18 cellular contexts compared by ENCODE assay signal in genomic region chr17:27944546-27945332, GRCh38. TPM values are rescaled to one million over a fixed set of nuclear protein-coding genes. Genes with fewer than 3 reads are reported as not detected.
DNase-seq lines count a peak whose midpoint lies in the region; ATAC-seq, FAIRE-seq and TF ChIP-seq lines count a peak whose summit lies in the region.
"Had no signal": no experiment of that assay in that cellular context is flagged by ENCODE, and none has a peak within 500 bp of the region (broad histone marks: within the 10 kb centered on the region; RNA-seq: fewer than 3 reads in every experiment).

No MANE protein-coding gene starts in this region.

- TF ChIP-seq POLR2A in GM12878 (IDR thresholded peaks at IDR 0.05; ENCODE audit: low read depth, low read length) (no peak), GM18505 (IDR thresholded peaks at IDR 0.05; ENCODE audit: borderline replicate concordance, extremely low read depth, insufficient read depth, insufficient read length) (no peak)

- RAD21 ChIA-PET in GM12878 (lab: Charles Lee; ENCODE audit: unreplicated experiment) = interaction anchor here (0.6 to 5.4 kb wide), 5 partner anchors 31 to 139 kb away, joined by 3 to 25 read pairs (median 8); no protein-coding TSS in a partner anchor

- H3K27ac ChIP-seq in BLaER1 treated with 17β-estradiol and CSF1 and Interleukin-3, amounts not matched to agents 10 nM and 100 nM = peak overlapping the region in 6 of 11 experiments; percentile 8 to 68 (median 36); a peak in 9 of 22 replicates
- no peak overlapping the region for H3K27ac ChIP-seq in GM12878 (ENCODE audit: control insufficient read depth, insufficient read depth)
- H3K27ac ChIP-seq in caudate nucleus (ENCODE audit: low read depth, low read length) = no peak overlapping the region
- no peak overlapping the region for H3K27ac ChIP-seq in colonic mucosa
- H3K27ac ChIP-seq: VCaP had no signal

- no peaks in the 10 kb centered on the region for H4K20me1 ChIP-seq in BLaER1 treated with 17β-estradiol and CSF1 and Interleukin-3, amounts not matched to agents 10 nM and 100 nM
- no peaks in the 10 kb centered on the region for H4K20me1 ChIP-seq in GM12878 (ENCODE audit: control insufficient read depth, insufficient read depth)

- POLR2A ChIA-PET in GM12878 (lab: Charles Lee) = no interaction called here

- CTCF ChIA-PET in GM12878 (lab: Yijun Ruan, JAX) = interaction anchor here (0.9 to 2.5 kb wide), 3 partner anchors 51 to 65 kb away, joined by 3 to 8 read pairs (median 3); partner anchors contain the start of gene LYRM9

- peak overlapping the region in 1 of 11 experiments; percentile 24; a peak in 1 of 22 replicates for H3K9ac ChIP-seq in BLaER1 treated with 17β-estradiol and CSF1 and Interleukin-3, amounts not matched to agents 10 nM and 100 nM
- no peak overlapping the region for H3K9ac ChIP-seq in GM12878 (ENCODE audit: control insufficient read depth, insufficient read depth, low read length)
- no peak overlapping the region for H3K9ac ChIP-seq in colonic mucosa (ENCODE audit: low read depth in 2 of 2, low read length in 2 of 2)

- H3K27me3 ChIP-seq in BLaER1 treated with 17β-estradiol and CSF1 and Interleukin-3, amounts not matched to agents 10 nM and 100 nM = no peaks in the 10 kb centered on the region
- H3K27me3 ChIP-seq in GM12878 (replicated peaks in 1 of 2; ENCODE audit: control insufficient read depth in 2 of 2, insufficient read depth in 2 of 2, low read length in 1 of 2) (no peaks in the 10 kb centered on the region), colonic mucosa (no peaks in the 10 kb centered on the region)

- peak; percentile 55 to 78; a peak in 3 of 4 replicates for TF ChIP-seq EP300 in GM12878 (IDR thresholded peaks at IDR 0.05; ENCODE audit: borderline replicate concordance in 1 of 2, control insufficient read depth in 1 of 2, low read depth in 2 of 2, low read length in 2 of 2)

- H2AFZ ChIP-seq in GM12878 (ENCODE audit: control insufficient read depth, low read depth, low read length) = peak overlapping the region; percentile 64

- H3K79me2 ChIP-seq in GM12878 (ENCODE audit: control insufficient read depth, insufficient read depth, low read length) = no peaks in the 10 kb centered on the region

- ATAC-seq in GM18868 (IDR thresholded peaks at IDR 0.05; ENCODE audit: unreplicated experiment) (peak; percentile 59), GM12878 (peak; percentile 94), GM18505 (IDR thresholded peaks at IDR 0.05; ENCODE audit: unreplicated experiment) (no peak)
- ATAC-seq: esophagus mucosa; Panc1; stimulated activated effector memory CD8-positive, alpha-beta T cell treated with anti-CD3 and anti-CD28 coated beads, Interleukin-12 subunit alpha, Interleukin-12 subunit beta, amount 100 ng/mL, for 72 hours had no signal

- no peak for TF ChIP-seq CTCF in GM12878 (IDR thresholded peaks at IDR 0.05 in 2 of 3, conservative IDR thresholded peaks at IDR 0.05 in 1 of 3; ENCODE audit: control insufficient read depth in 2 of 3, extremely low read depth in 1 of 3, insufficient read depth in 1 of 3, low read depth in 3 of 3, low read length in 3 of 3)
- no peak for TF ChIP-seq CTCF in colonic mucosa (IDR thresholded peaks at IDR 0.05)

- WGBS in GM12878 (ENCODE audit: insufficient coverage, insufficient replicate concordance, low lambda C conversion rate, missing lambda C conversion rate) = 28% methylated on average over 8 of the region's 8 CpGs

- BruUV-seq in GM12878 (replicated peaks; lab: Mats Ljungman, UMichigan) = TSS peak; percentile 91

- H3K36me3 ChIP-seq in BLaER1 treated with 17β-estradiol and CSF1 and Interleukin-3, amounts not matched to agents 10 nM and 100 nM = no peaks in the 10 kb centered on the region
- H3K36me3 ChIP-seq in GM12878 (ENCODE audit: control insufficient read depth in 2 of 2, insufficient read depth in 2 of 2, low read length in 1 of 2) (no peaks in the 10 kb centered on the region), colonic mucosa (no peaks in the 10 kb centered on the region)

- SMC1A ChIA-PET in GM12878 (lab: Charles Lee; ENCODE audit: uncharacterized antibody, unreplicated experiment) = interaction anchor here (1.0 to 3.5 kb wide), 6 partner anchors 10 to 136 kb away, joined by 3 to 22 read pairs (median 4); no protein-coding TSS in a partner anchor

- in situ Hi-C loops in GM12878 (cut with MboI) = no loop called here

- H3K9me3 ChIP-seq in BLaER1 treated with 17β-estradiol and CSF1 and Interleukin-3, amounts not matched to agents 10 nM and 100 nM (replicated peaks in 1 of 11) = peaks cover 0 to 8% (median 0%) of the 10 kb centered on the region in 11 experiments; a peak in 2 of 22 replicates
- H3K9me3 ChIP-seq in GM12878 (replicated peaks; ENCODE audit: control insufficient read depth, insufficient read depth, low read length) (no peaks in the 10 kb centered on the region), colonic mucosa (no peaks in the 10 kb centered on the region)

- FAIRE-seq in GM12878 (lab: Jason Lieb, UNC) = no peak

- no peak for TF ChIP-seq RAD21 in GM12878 (IDR thresholded peaks at IDR 0.05; ENCODE audit: insufficient read depth, low read depth, low read length)

- intact Hi-C loops in GM12878 (cut with micrococcal nuclease; ENCODE audit: unreplicated experiment) = loop anchor here (5.0 kb wide), 2 partner anchors 52 to 137 kb away; partner anchors contain the start of gene LYRM9
- intact Hi-C loops in colonic mucosa (cut with DNase I) = no loop called here

- peaks cover 26 to 41% (median 37%) of the 10 kb centered on the region in 10 experiments for H3K4me1 ChIP-seq in BLaER1 treated with 17β-estradiol and CSF1 and Interleukin-3, amounts not matched to agents 10 nM and 100 nM
- H3K4me1 ChIP-seq in GM12878 (ENCODE audit: control insufficient read depth, insufficient read depth, low read length) (peaks cover 13% of the 10 kb centered on the region), colonic mucosa (no peaks in the 10 kb centered on the region)

- DNase-seq in NCI-H1436 (lab: John Stamatoyannopoulos, UW) = peak; percentile 82
- DNase-seq in GM12878 (ENCODE audit: low read depth, low spot score) = peak; percentile 36
- no peak for DNase-seq in caudate nucleus (lab: John Stamatoyannopoulos, UW)
- no peak for DNase-seq in colonic mucosa
- no peak for DNase-seq in LoVo (ENCODE audit: low spot score)
- DNase-seq: activated gamma-delta T cell treated with Interleukin-2 at 50 U/mL for 16 hours, aorta, cortex of kidney, glutamatergic neuron, islet precursor cell, NCI-H446 had no signal

- H3K4me3 ChIP-seq in BLaER1 treated with 17β-estradiol and CSF1 and Interleukin-3, amounts not matched to agents 10 nM and 100 nM = no peak overlapping the region
- H3K4me3 ChIP-seq in GM12878 (no peak overlapping the region), colonic mucosa (no peak overlapping the region)

- H3K4me2 ChIP-seq in BLaER1 treated with 17β-estradiol and CSF1 and Interleukin-3, amounts not matched to agents 10 nM and 100 nM = peak overlapping the region; percentile 1 to 76 (median 56); a peak in 16 of 22 replicates
- peak overlapping the region; percentile 41 for H3K4me2 ChIP-seq in GM12878 (ENCODE audit: control insufficient read depth, insufficient read depth)

TF ChIP-seq in GM12878, 131 proteins besides CTCF, POLR2A, EP300 and RAD21 (continues in another document):
- TF ChIP-seq CHD2 (IDR thresholded peaks at IDR 0.05; ENCODE audit: borderline replicate concordance, low read depth, low read length) (no peak), RFX5 (IDR thresholded peaks at IDR 0.05; ENCODE audit: low read depth, low read length) (no peak), ATF7 (IDR thresholded peaks at IDR 0.05; ENCODE audit: low read depth) (peak; percentile 86), SMC3 (IDR thresholded peaks at IDR 0.05; ENCODE audit: borderline replicate concordance, low read length) (no peak), SMARCA5 (IDR thresholded peaks at IDR 0.05) (no peak), ATF2 (IDR thresholded peaks at IDR 0.05; ENCODE audit: low read length) (peak; percentile 39; the same call in 1 of the 2 replicates), ATF3 (IDR thresholded peaks at IDR 0.05; ENCODE audit: borderline replicate concordance, extremely low read depth, low read depth, low read length) (no peak), EED (IDR thresholded peaks at IDR 0.05; ENCODE audit: low read depth) (no peak), YBX1 (IDR thresholded peaks at IDR 0.05) (no peak), POU2F2 (IDR thresholded peaks at IDR 0.05; ENCODE audit: borderline replicate concordance, low read depth, low read length) (no peak)

RNA-seq across cellular contexts. Expression of gene LYRM9, which starts 51.6 kb away (rescaled TPM):
- total RNA-seq in GM12878 (2013; cell fraction: nucleolus; rRNA removed) = 19.2 and 21.6 TPM in 2 replicates
- total RNA-seq in GM12878 (2014; rRNA removed) = 5.7 and 6.4 TPM in 2 replicates
- total RNA-seq in GM12878 (2014; rRNA removed; fragmentation: Illumina TruSeq; extraction: Trizol) = 3.5 and 3.8 TPM in 2 replicates
- total RNA-seq in GM12878 (2021) = 4.7 and 5.8 TPM in 2 replicates
- 9.0 TPM for polyA plus RNA-seq in GM12878 (2011; ENCODE audit: low read depth)
- polyA plus RNA-seq in GM12878 (2011; rRNA removed) = 3.3 and 3.5 TPM in 2 replicates
- 3.5 and 4.3 TPM in 2 replicates for polyA plus RNA-seq in GM12878 (2011; cell fraction: cytosol; rRNA removed)
- 7.5 TPM in 2 replicates for polyA plus RNA-seq in GM12878 (2011; cell fraction: nucleus; rRNA removed)
- 10.0 and 12.0 TPM in 2 replicates for polyA plus RNA-seq in GM12878 (2012)
- polyA plus RNA-seq in GM12878 (2014; fragmentation: Illumina TruSeq; extraction: Trizol) = 4.6 and 4.9 TPM in 2 replicates
- 1 to 10 TPM; 1.8 to 2.7 TPM for polyA plus RNA-seq in GM12878 (2014; fragmentation: Nextera tagmentation; extraction: Ambion mirVana)
- polyA plus RNA-seq in GM12878 (2014; rRNA removed) = 6.1 and 8.3 TPM in 2 replicates
- 1 to 10 TPM; 4.6 to 6.7 TPM for polyA plus RNA-seq in GM12878 (2016; fragmentation: Nextera tagmentation; extraction: Ambion mirVana)
- polyA minus RNA-seq in GM12878 (2011; rRNA and poly(A)+ RNA removed) = 2.4 and 4.1 TPM in 2 replicates
- 1.3 and 1.6 TPM in 2 replicates for polyA minus RNA-seq in GM12878 (2011; cell fraction: cytosol; rRNA and poly(A)+ RNA removed)
- 2.4 and 4.3 TPM in 2 replicates for polyA minus RNA-seq in GM12878 (2011; cell fraction: nucleus; rRNA and poly(A)+ RNA removed)
- 1 to 10 TPM; 2.7 to 2.9 TPM for total RNA-seq in colonic mucosa

Comparison
In these comparisons a context has a peak if more than half of its experiments do, and no peak if none do; other contexts are left out.
1. H3K27ac ChIP-seq: peak in BLaER1 treated with 17β-estradiol and CSF1 and Interleukin-3, amounts not matched to agents 10 nM and 100 nM (6 of 11); none in GM12878 (single experiment), caudate nucleus (single experiment) and colonic mucosa (single experiment).
2. DNase-seq: peak in NCI-H1436 (single experiment) and GM12878 (single experiment); none in caudate nucleus (0 of 61), colonic mucosa (single experiment) and LoVo (single experiment).